In the genomic region with DNA sequence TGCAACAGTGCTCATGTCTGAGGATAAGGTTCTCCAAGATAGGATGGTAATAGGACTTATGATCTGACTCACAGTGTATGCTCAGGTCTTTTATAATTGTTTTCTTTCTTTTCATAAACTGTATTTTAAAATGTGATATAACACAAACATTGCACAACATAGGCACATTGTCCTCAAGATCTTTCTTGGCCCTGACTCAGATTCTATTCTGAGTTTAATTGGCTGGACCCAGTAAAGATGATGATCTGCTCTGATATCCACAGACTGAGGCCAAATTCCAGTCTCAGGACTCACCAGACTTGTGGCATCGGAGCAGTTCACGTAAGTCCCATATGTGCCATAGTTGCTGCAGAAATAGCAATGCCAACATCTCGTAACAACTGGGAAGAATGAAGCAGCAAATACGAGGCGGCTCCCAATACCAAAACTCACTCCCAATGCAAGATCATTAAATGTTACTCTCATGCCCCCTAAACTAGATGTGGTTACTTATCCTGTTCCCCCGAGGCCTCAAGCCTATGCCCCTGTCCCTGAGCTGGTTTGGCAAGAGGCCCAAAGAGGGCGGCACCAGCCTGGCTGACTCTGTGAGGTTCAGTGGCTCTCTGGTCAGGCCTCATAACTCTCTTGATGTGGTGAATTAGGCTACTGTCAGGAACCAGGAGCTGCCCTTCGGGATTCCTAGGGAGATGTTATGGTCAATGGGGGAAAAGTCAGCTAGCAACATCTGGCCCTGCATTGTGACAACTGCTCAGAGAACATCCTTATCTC, we compare ENCODE assay signal across 14 cellular contexts.
DNase-seq lines count a peak whose midpoint lies in the region; ATAC-seq, FAIRE-seq and TF ChIP-seq lines count a peak whose summit lies in the region.
"Had no signal": no experiment of that assay in that cellular context is flagged by ENCODE, and none has a peak within 500 bp of the region (broad histone marks: within the 10 kb centered on the region; RNA-seq: fewer than 3 reads in every experiment).

No MANE protein-coding gene starts in this region.

- CTCF ChIA-PET in HepG2 (lab: Yijun Ruan, JAX; ENCODE audit: low intra/inter-chr PET ratio, low total read pairs) = no interaction called here

- H3K4me2 ChIP-seq in HepG2 (ENCODE audit: low read depth, low read length) = no peak overlapping the region

- TF ChIP-seq RAD21 in HepG2 (CRISPR knock-in tag; IDR thresholded peaks at IDR 0.05) = no peak

- no TSS peak for BruUV-seq in HepG2 (replicated peaks; lab: Mats Ljungman, UMichigan)

- H3K4me1 ChIP-seq in HepG2 (ENCODE audit: insufficient read depth, low read length) = no peaks in the 10 kb centered on the region
- peaks cover 14% of the 10 kb centered on the region for H3K4me1 ChIP-seq in suprapubic skin
- H3K4me1 ChIP-seq: HAP-1 had no signal

- H3K4me3 Mint-ChIP-seq in neural crest cell = no peak overlapping the region

- in situ Hi-C loops in HepG2 (cut with HindIII; ENCODE audit: extremely low pct_ligation_motif_present, low pct_unique_long_range_greater_than_20kb) = no loop called here

- ATAC-seq in HepG2 = no peak
- ATAC-seq in HG03095 (IDR thresholded peaks at IDR 0.05; ENCODE audit: unreplicated experiment) = no peak
- ATAC-seq: activated CD4-positive, CD25-positive, alpha-beta regulatory T cell treated with anti-CD3 and anti-CD28 coated beads, Interleukin-2, amount 50 U/mL, for 24 hours; left ventricle myocardium superior had no signal

- intact Hi-C loops in HepG2 (cut with micrococcal nuclease; ENCODE audit: unreplicated experiment) = no loop called here

- no peak for FAIRE-seq in HepG2 (lab: Jason Lieb, UNC)

- no peaks in the 10 kb centered on the region for H3K27me3 ChIP-seq in MG63
- H3K27me3 ChIP-seq in HepG2 (ENCODE audit: control insufficient read depth in 1 of 2, insufficient read depth in 2 of 2, low read length in 2 of 2) = no peaks in the 10 kb centered on the region
- H3K27me3 ChIP-seq in suprapubic skin = no peaks in the 10 kb centered on the region

- H3K79me2 ChIP-seq in HepG2 (ENCODE audit: insufficient read depth, low read length) = no peaks in the 10 kb centered on the region

- peak; percentile 70 for DNase-seq in COLO668 (lab: John Stamatoyannopoulos, UW; ENCODE audit: unreplicated experiment)
- DNase-seq in MG63 = peak; percentile 77
- DNase-seq in choroid plexus epithelial cell (ENCODE audit: low read depth) = peak; percentile 77
- DNase-seq in neural crest cell (ENCODE audit: low read depth, low spot score) = no peak
- no peak for DNase-seq in HepG2 (ENCODE audit: low spot score)
- DNase-seq in NCI-H526 (lab: John Stamatoyannopoulos, UW) = no peak
- no peak for DNase-seq in suprapubic skin (ENCODE audit: low spot score in 2 of 2)
- DNase-seq: activated gamma-delta T cell treated with Interleukin-2 at 50 U/mL for 16 hours, dorsolateral prefrontal cortex, left ventricle myocardium superior, NCI-H1092 treated with DMSO at 0.1 percent for 48 hours had no signal

- WGBS in HepG2 (ENCODE audit: low lambda C conversion rate) = 33% methylated on average over 8 of the region's 8 CpGs
- 77% methylated on average over 7 of the region's 8 CpGs for WGBS in suprapubic skin

- no peak overlapping the region for H2AFZ ChIP-seq in HepG2 (ENCODE audit: low read length)

- no peaks in the 10 kb centered on the region for H3K9me3 Mint-ChIP-seq in neural crest cell

- H4K20me1 ChIP-seq in HepG2 (ENCODE audit: insufficient read depth, low read length) = no peaks in the 10 kb centered on the region

- H3K27ac ChIP-seq in HepG2 (ENCODE audit: extremely low read length, insufficient read depth, low read length) (no peak overlapping the region), suprapubic skin (no peak overlapping the region)
- H3K27ac ChIP-seq: dorsolateral prefrontal cortex had no signal

- no peaks in the 10 kb centered on the region for H3K27me3 Mint-ChIP-seq in neural crest cell (ENCODE audit: low read depth)

- TF ChIP-seq EP300 in HepG2 (IDR thresholded peaks at IDR 0.05; ENCODE audit: low read depth in 2 of 2, low read length in 2 of 2) (no peak), HepG2 (CRISPR knock-in tag; IDR thresholded peaks at IDR 0.05; ENCODE audit: borderline replicate concordance) (no peak), suprapubic skin (IDR thresholded peaks at IDR 0.05) (no peak)

- no peaks in the 10 kb centered on the region for H3K36me3 ChIP-seq in MG63
- H3K36me3 ChIP-seq in HepG2 (replicated peaks in 1 of 2; ENCODE audit: control insufficient read depth in 1 of 2, insufficient read depth in 2 of 2, low read length in 2 of 2) = no peaks in the 10 kb centered on the region
- no peaks in the 10 kb centered on the region for H3K36me3 ChIP-seq in suprapubic skin
- H3K36me3 ChIP-seq: HAP-1 had no signal

- H3K9ac ChIP-seq in HepG2 (ENCODE audit: insufficient read depth, low read depth, low read length) = no peak overlapping the region

- no peaks in the 10 kb centered on the region for H3K36me3 Mint-ChIP-seq in neural crest cell (ENCODE audit: low read depth)

- POLR2A ChIA-PET in HepG2 (lab: Yijun Ruan, JAX) = no interaction called here

- peak overlapping the region; percentile 31 for H3K27ac Mint-ChIP-seq in neural crest cell (ENCODE audit: unreplicated experiment)

- H3K4me1 Mint-ChIP-seq in neural crest cell = no peaks in the 10 kb centered on the region

- TF ChIP-seq POLR2A in HepG2 (IDR thresholded peaks at IDR 0.05; ENCODE audit: insufficient read depth in 1 of 2, low read depth in 2 of 2, low read length in 2 of 2) (no peak), suprapubic skin (IDR thresholded peaks at IDR 0.05) (no peak)

- H3K4me3 ChIP-seq in MG63 (no peak overlapping the region), choroid plexus epithelial cell (ENCODE audit: low read depth, low read length) (no peak overlapping the region), HepG2 (replicated peaks in 1 of 3; ENCODE audit: insufficient read depth in 1 of 3, low read depth in 2 of 3, low read length in 3 of 3) (no peak overlapping the region), suprapubic skin (no peak overlapping the region)
- H3K4me3 ChIP-seq: dorsolateral prefrontal cortex, HAP-1 had no signal

- no peak for TF ChIP-seq CTCF in choroid plexus epithelial cell (conservative IDR thresholded peaks at IDR 0.05; ENCODE audit: low read depth, low read length)
- no peak for TF ChIP-seq CTCF in neural crest cell (conservative IDR thresholded peaks at IDR 0.05)
- TF ChIP-seq CTCF in HepG2 (CRISPR knock-in tag; IDR thresholded peaks at IDR 0.05) = no peak
- no peak for TF ChIP-seq CTCF in suprapubic skin (IDR thresholded peaks at IDR 0.05)

- H3K9me3 ChIP-seq in MG63 = no peaks in the 10 kb centered on the region
- peaks cover 3% of the 10 kb centered on the region; the same call in 1 of the 2 replicates for H3K9me3 ChIP-seq in HepG2 (ENCODE audit: low read length)
- no peaks in the 10 kb centered on the region for H3K9me3 ChIP-seq in suprapubic skin
- H3K9me3 ChIP-seq: HAP-1 had no signal

TF ChIP-seq in HepG2, 621 proteins besides CTCF, POLR2A, EP300 and RAD21 (continues in another document):
- TF ChIP-seq, protein P1, sequence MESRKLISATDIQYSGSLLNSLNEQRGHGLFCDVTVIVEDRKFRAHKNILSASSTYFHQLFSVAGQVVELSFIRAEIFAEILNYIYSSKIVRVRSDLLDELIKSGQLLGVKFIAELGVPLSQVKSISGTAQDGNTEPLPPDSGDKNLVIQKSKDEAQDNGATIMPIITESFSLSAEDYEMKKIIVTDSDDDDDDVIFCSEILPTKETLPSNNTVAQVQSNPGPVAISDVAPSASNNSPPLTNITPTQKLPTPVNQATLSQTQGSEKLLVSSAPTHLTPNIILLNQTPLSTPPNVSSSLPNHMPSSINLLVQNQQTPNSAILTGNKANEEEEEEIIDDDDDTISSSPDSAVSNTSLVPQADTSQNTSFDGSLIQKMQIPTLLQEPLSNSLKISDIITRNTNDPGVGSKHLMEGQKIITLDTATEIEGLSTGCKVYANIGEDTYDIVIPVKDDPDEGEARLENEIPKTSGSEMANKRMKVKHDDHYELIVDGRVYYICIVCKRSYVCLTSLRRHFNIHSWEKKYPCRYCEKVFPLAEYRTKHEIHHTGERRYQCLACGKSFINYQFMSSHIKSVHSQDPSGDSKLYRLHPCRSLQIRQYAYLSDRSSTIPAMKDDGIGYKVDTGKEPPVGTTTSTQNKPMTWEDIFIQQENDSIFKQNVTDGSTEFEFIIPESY (CRISPR knock-in tag; IDR thresholded peaks at IDR 0.05) = no peak
- TF ChIP-seq ZNF839 (CRISPR knock-in tag; IDR thresholded peaks at IDR 0.05; ENCODE audit: borderline replicate concordance) = no peak
- no peak for TF ChIP-seq RCOR2 (CRISPR knock-in tag; IDR thresholded peaks at IDR 0.05)
- TF ChIP-seq ZNF790 (CRISPR knock-in tag; IDR thresholded peaks at IDR 0.05; ENCODE audit: borderline replicate concordance) = no peak
- no peak for TF ChIP-seq PRDM4 (CRISPR knock-in tag; IDR thresholded peaks at IDR 0.05; ENCODE audit: borderline replicate concordance)
- TF ChIP-seq MTF2 (CRISPR knock-in tag; IDR thresholded peaks at IDR 0.05; ENCODE audit: borderline replicate concordance) = no peak
- TF ChIP-seq ZNF160 (CRISPR knock-in tag; IDR thresholded peaks at IDR 0.05) = no peak

Comparison
In these comparisons a context has a peak if more than half of its experiments do, and no peak if none do; other contexts are left out.
1. DNase-seq: peak in COLO668 (single experiment), MG63 (single experiment) and choroid plexus epithelial cell (single experiment); none in neural crest cell (single experiment), HepG2 (single experiment), NCI-H526 (0 of 2) and suprapubic skin (0 of 2).